In genomic region chr7:134886353-134887057, GRCh38 we compare ENCODE assay signal across 9 cellular contexts.
A peak's percentile ranks its signal among the peaks of the same experiment; 100 is the strongest.
DNase-seq lines count a peak whose midpoint lies in the region; ATAC-seq and TF ChIP-seq lines count a peak whose summit lies in the region.
"Had no signal": no experiment of that assay in that cellular context is flagged by ENCODE, and none has a peak within 500 bp of the region (broad histone marks: within the 10 kb centered on the region; RNA-seq: fewer than 3 reads in every experiment).

No MANE protein-coding gene starts in this region.

- CTCF ChIA-PET in BJ (lab: Yijun Ruan, JAX), result no interaction called here
- CTCF ChIA-PET in naive thymus-derived CD4-positive, alpha-beta T cell (lab: Charles Lee), result interaction anchor here (0.5 to 1.2 kb wide), 4 partner anchors 32 to 73 kb away, joined by 3 to 6 read pairs (median 3); no protein-coding TSS in a partner anchor
- CTCF ChIA-PET in RWPE1 (lab: Yijun Ruan, JAX), result no interaction called here
- CTCF ChIA-PET in activated CD4-positive, alpha-beta memory T cell treated with anti-CD3 and anti-CD28 coated beads for 36 hours (lab: Charles Lee), result no interaction called here

- H3K27ac Mint-ChIP-seq in naive thymus-derived CD4-positive, alpha-beta T cell, result peak overlapping the region in 8 of 9 donors; percentile 79 to 95 (median 86)
- H3K27ac Mint-ChIP-seq in activated CD4-positive, alpha-beta memory T cell treated with anti-CD3 and anti-CD28 coated beads for 36 hours, result no peak overlapping the region

- H3K9me3 ChIP-seq in naive thymus-derived CD4-positive, alpha-beta T cell (ENCODE audit: control insufficient read depth in 2 of 3, low read length in 3 of 3), result no peaks in the 10 kb centered on the region

- peaks cover 0 to 23% of the 10 kb centered on the region in 2 donors for H3K4me1 ChIP-seq in naive thymus-derived CD4-positive, alpha-beta T cell (ENCODE audit: control insufficient read depth in 2 of 2, insufficient read depth in 2 of 2, low read length in 2 of 2)

- peak; percentile 52 for ATAC-seq in naive thymus-derived CD4-positive, alpha-beta T cell
- no peak for ATAC-seq in HG03354 (IDR thresholded peaks at IDR 0.05; ENCODE audit: poor library complexity, severe bottlenecking, unreplicated experiment)

- H3K9me3 Mint-ChIP-seq in naive thymus-derived CD4-positive, alpha-beta T cell, result no peaks in the 10 kb centered on the region
- H3K9me3 Mint-ChIP-seq in activated CD4-positive, alpha-beta memory T cell treated with anti-CD3 and anti-CD28 coated beads for 36 hours, result no peaks in the 10 kb centered on the region

- no peaks in the 10 kb centered on the region for H3K27me3 ChIP-seq in BJ (ENCODE audit: control insufficient read depth, insufficient read depth, low read length)
- H3K27me3 ChIP-seq in naive thymus-derived CD4-positive, alpha-beta T cell (ENCODE audit: control insufficient read depth in 2 of 2, insufficient read depth in 2 of 2, low read length in 2 of 2), result no peaks in the 10 kb centered on the region

- peak overlapping the region; percentile 61 to 73 for H3K27ac ChIP-seq in coronary artery
- H3K27ac ChIP-seq in naive thymus-derived CD4-positive, alpha-beta T cell (ENCODE audit: low read depth, low read length), result peak overlapping the region; percentile 48
- no peak overlapping the region; the same call in 1 of the 2 replicates for H3K27ac ChIP-seq in RWPE1
- H3K27ac ChIP-seq: HL-60 had no signal

- peaks cover 0 to 5% (median 5%) of the 10 kb centered on the region in 5 donors for H3K27me3 Mint-ChIP-seq in naive thymus-derived CD4-positive, alpha-beta T cell
- peaks cover 5% of the 10 kb centered on the region for H3K27me3 Mint-ChIP-seq in activated CD4-positive, alpha-beta memory T cell treated with anti-CD3 and anti-CD28 coated beads for 36 hours

- intact Hi-C loops in naive thymus-derived CD4-positive, alpha-beta T cell (cut with micrococcal nuclease), result loop anchor here in 1 of 2 donors (1.0 to 5.0 kb wide), 3 partner anchors 21 to 61 kb away; no protein-coding TSS in a partner anchor
- intact Hi-C loops in activated CD4-positive, alpha-beta memory T cell treated with anti-CD3 and anti-CD28 coated beads for 36 hours (cut with micrococcal nuclease), result no loop called here

- H3K4me3 Mint-ChIP-seq in naive thymus-derived CD4-positive, alpha-beta T cell, result peak overlapping the region in 8 of 10 donors; percentile 40 to 65 (median 59)
- H3K4me3 Mint-ChIP-seq in activated CD4-positive, alpha-beta memory T cell treated with anti-CD3 and anti-CD28 coated beads for 36 hours, result no peak overlapping the region

- H3K4me1 Mint-ChIP-seq in naive thymus-derived CD4-positive, alpha-beta T cell, result peaks cover 17 to 41% (median 39%) of the 10 kb centered on the region in 7 donors
- H3K4me1 Mint-ChIP-seq in activated CD4-positive, alpha-beta memory T cell treated with anti-CD3 and anti-CD28 coated beads for 36 hours (ENCODE audit: low read depth), result peaks cover 21% of the 10 kb centered on the region

- no peaks in the 10 kb centered on the region for H3K36me3 Mint-ChIP-seq in naive thymus-derived CD4-positive, alpha-beta T cell
- no peaks in the 10 kb centered on the region for H3K36me3 Mint-ChIP-seq in activated CD4-positive, alpha-beta memory T cell treated with anti-CD3 and anti-CD28 coated beads for 36 hours

- H3K36me3 ChIP-seq in BJ (ENCODE audit: control insufficient read depth, insufficient read depth, low read length), result peaks cover 9% of the 10 kb centered on the region
- no peaks in the 10 kb centered on the region for H3K36me3 ChIP-seq in naive thymus-derived CD4-positive, alpha-beta T cell (ENCODE audit: control insufficient read depth in 2 of 3, insufficient read depth in 3 of 3, low read length in 3 of 3)

- POLR2A ChIA-PET in BJ (lab: Charles Lee) (interaction anchor here (0.5 kb wide), 1 partner anchor 90 kb away, joined by 9 read pairs; no protein-coding TSS in a partner anchor), RWPE1 (lab: Yijun Ruan, JAX; ENCODE audit: low non-redundant PET) (no interaction called here)
- POLR2A ChIA-PET in naive thymus-derived CD4-positive, alpha-beta T cell (lab: Charles Lee), result interaction anchor here (0.7 to 2.4 kb wide), 6 partner anchors 9 to 24 kb away, joined by 3 to 19 read pairs (median 4); no protein-coding TSS in a partner anchor
- POLR2A ChIA-PET in activated CD4-positive, alpha-beta memory T cell treated with anti-CD3 and anti-CD28 coated beads for 36 hours (lab: Charles Lee), result no interaction called here

- H3K4me3 ChIP-seq in BJ (ENCODE audit: low read depth, low read length) (no peak overlapping the region), coronary artery (peak overlapping the region; percentile 19)
- no peak overlapping the region for H3K4me3 ChIP-seq in naive thymus-derived CD4-positive, alpha-beta T cell (ENCODE audit: low read length)

- TF ChIP-seq CTCF in BJ (IDR thresholded peaks at IDR 0.05; ENCODE audit: insufficient read depth, low read depth, low read length) (no peak), coronary artery (IDR thresholded peaks at IDR 0.05) (no peak), RWPE1 (conservative IDR thresholded peaks at IDR 0.05; ENCODE audit: low read depth) (no peak)

- DNase-seq in BJ (ENCODE audit: low read depth), result peak; percentile 39
- peak; percentile 71 for DNase-seq in NCI-H1092 treated with DMSO at 0.1 percent for 48 hours (lab: John Stamatoyannopoulos, UW)
- no peak for DNase-seq in coronary artery (ENCODE audit: low spot score)
- peak in 6 of 9 donors; percentile 10 to 45 (median 34) for DNase-seq in naive thymus-derived CD4-positive, alpha-beta T cell
- no peak for DNase-seq in RWPE1 (ENCODE audit: low spot score)
- DNase-seq in activated CD4-positive, alpha-beta memory T cell treated with anti-CD3 and anti-CD28 coated beads for 36 hours, result no peak
- no peak for DNase-seq in NOMO-1 (lab: John Stamatoyannopoulos, UW; ENCODE audit: unreplicated experiment in 2 of 2)

Comparison
In these comparisons a context has a peak if more than half of its experiments do, and no peak if none do; other contexts are left out.
1. DNase-seq: peak in BJ (single experiment), NCI-H1092 treated with DMSO at 0.1 percent for 48 hours (single experiment) and naive thymus-derived CD4-positive, alpha-beta T cell (6 of 9); none in coronary artery (single experiment), RWPE1 (single experiment), activated CD4-positive, alpha-beta memory T cell treated with anti-CD3 and anti-CD28 coated beads for 36 hours (single experiment) and NOMO-1 (0 of 2).
2. POLR2A ChIA-PET loops: an anchor here in BJ (0.5 kb wide) and naive thymus-derived CD4-positive, alpha-beta T cell (0.7 to 2.4 kb wide); none called in RWPE1 and activated CD4-positive, alpha-beta memory T cell treated with anti-CD3 and anti-CD28 coated beads for 36 hours.